In the genomic region with DNA sequence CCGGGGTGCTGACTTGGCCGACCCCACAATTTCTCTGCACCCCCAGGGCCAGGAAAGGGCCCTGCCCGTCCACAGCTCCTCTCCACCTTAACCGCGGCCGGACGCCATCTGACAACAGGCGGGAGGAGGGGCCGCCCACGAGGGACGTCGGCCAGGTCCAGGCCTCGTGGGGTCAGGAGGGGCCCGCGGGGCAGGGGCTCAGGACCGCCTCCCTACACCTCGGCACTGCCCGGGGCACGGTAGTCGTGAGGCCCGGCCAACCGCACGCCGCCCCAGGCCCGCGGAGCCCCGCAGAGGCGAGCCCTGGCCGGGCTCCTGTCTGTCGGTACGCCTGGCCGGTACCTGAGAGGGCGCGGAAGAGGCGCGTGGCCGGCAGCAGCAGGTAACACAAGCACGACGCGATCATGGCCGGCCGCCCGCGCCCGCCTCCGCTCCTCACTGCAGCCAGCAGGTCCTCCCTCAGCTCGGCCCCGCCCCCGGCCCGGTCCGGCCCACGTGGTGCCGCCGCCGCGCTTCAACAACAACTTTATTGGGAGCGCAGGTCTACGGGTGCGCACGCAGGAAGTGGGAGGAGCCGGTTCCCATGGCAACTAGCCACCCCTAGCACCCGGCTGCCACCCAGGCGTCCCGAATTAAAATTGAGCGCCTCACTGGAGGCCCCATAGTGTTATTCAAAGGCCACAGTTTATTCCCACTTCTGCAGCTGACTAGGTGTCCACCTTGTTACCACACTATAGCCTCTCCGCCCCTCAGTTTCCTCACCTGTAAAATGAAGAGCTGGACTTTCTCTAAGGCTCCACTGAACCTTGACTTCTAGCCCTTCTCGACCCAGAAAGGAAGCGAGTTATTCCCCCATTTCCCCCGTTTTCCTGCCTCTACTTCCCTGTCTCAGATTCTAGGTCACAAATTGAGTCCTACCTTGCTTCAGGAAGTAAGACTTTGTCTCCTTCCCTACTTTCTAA, we compare ENCODE assay signal across 8 cellular contexts. TPM values are rescaled to one million over a fixed set of nuclear protein-coding genes. Genes with fewer than 3 reads are reported as not detected.
DNase-seq lines count a peak whose midpoint lies in the region; ATAC-seq, FAIRE-seq and TF ChIP-seq lines count a peak whose summit lies in the region.

A gene with protein sequence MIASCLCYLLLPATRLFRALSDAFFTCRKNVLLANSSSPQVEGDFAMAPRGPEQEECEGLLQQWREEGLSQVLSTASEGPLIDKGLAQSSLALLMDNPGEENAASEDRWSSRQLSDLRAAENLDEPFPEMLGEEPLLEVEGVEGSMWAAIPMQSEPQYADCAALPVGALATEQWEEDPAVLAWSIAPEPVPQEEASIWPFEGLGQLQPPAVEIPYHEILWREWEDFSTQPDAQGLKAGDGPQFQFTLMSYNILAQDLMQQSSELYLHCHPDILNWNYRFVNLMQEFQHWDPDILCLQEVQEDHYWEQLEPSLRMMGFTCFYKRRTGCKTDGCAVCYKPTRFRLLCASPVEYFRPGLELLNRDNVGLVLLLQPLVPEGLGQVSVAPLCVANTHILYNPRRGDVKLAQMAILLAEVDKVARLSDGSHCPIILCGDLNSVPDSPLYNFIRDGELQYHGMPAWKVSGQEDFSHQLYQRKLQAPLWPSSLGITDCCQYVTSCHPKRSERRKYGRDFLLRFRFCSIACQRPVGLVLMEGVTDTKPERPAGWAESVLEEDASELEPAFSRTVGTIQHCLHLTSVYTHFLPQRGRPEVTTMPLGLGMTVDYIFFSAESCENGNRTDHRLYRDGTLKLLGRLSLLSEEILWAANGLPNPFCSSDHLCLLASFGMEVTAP (minus strand): TSS at position 461 of the 962 bp plus-strand sequence. CDS start 55 bp downstream, at position 406.

- ATAC-seq in HG02852 (IDR thresholded peaks at IDR 0.05; ENCODE audit: unreplicated experiment) (peak; percentile 84), pancreas (peak; percentile 89 to 94 (median 92))

- peak; percentile 72 for TF ChIP-seq POLR2A in GM12891 (IDR thresholded peaks at IDR 0.05; ENCODE audit: low read depth, low read length)
- peak in 1 of 2 donors; percentile 94 for TF ChIP-seq POLR2A in thyroid gland (IDR thresholded peaks at IDR 0.05)

- H3K9ac ChIP-seq in adipocyte (ENCODE audit: low read length) = peak within 1 kb of the TSS; percentile 82

- H3K27me3 ChIP-seq in adipocyte (replicated peaks; ENCODE audit: control insufficient read depth, insufficient read depth, low read length) (peaks cover 5% of the 10 kb centered on the region), cardiac muscle cell (no peaks in the 10 kb centered on the region), pancreas (no peaks in the 10 kb centered on the region), thyroid gland (no peaks in the 10 kb centered on the region)

- H3K9me3 ChIP-seq in adipocyte (ENCODE audit: control insufficient read depth, low read length) = no peaks in the 10 kb centered on the region
- no peaks in the 10 kb centered on the region for H3K9me3 ChIP-seq in cardiac muscle cell (ENCODE audit: low read depth)
- H3K9me3 ChIP-seq in pancreas = no peaks in the 10 kb centered on the region
- H3K9me3 ChIP-seq in thyroid gland = no peaks in the 10 kb centered on the region

- H3K36me3 ChIP-seq in adipocyte (ENCODE audit: control insufficient read depth, insufficient read depth, low read length, severe bottlenecking) (peaks cover 7% of the 10 kb centered on the region), cardiac muscle cell (peaks cover 9% of the 10 kb centered on the region), pancreas (peaks cover 0 to 12% (median 11%) of the 10 kb centered on the region in 3 donors), thyroid gland (peaks cover 0 to 6% of the 10 kb centered on the region in 2 donors)

- DNase-seq in GM12891 (ENCODE audit: insufficient read length, low spot score) (peak; percentile 80), NCI-H1436 treated with DMSO at 0.1 percent for 48 hours (lab: John Stamatoyannopoulos, UW) (peak; percentile 38), T follicular helper cell (ENCODE audit: low read depth) (peak; percentile 95), adipocyte (ENCODE audit: low read depth) (peak; percentile 97), cardiac muscle cell (ENCODE audit: low read depth in 1 of 2, low spot score in 1 of 2) (peak; percentile 94 to 98), pancreas (peak; percentile 96 to 100 (median 99)), thyroid gland (peak; percentile 98)

- FAIRE-seq in GM12891 (lab: Jason Lieb, UNC) (peak; percentile 99), pancreas (lab: Jason Lieb, UNC) (no peak)

- TF ChIP-seq CTCF in cardiac muscle cell (IDR thresholded peaks at IDR 0.05; ENCODE audit: low read depth, low read length) (no peak), pancreas (IDR thresholded peaks at IDR 0.05) (no peak), thyroid gland (IDR thresholded peaks at IDR 0.05) (no peak)

- H3K27ac ChIP-seq in cardiac muscle cell (peak within 1 kb of the TSS; percentile 77), pancreas (peak within 1 kb of the TSS; percentile 84 to 97 (median 93)), thyroid gland (peak within 1 kb of the TSS; percentile 61 to 96 (median 88))

- WGBS in pancreas, 2 donors = 3 to 4% methylated on average over 60 to 69 of the region's 69 CpGs
- WGBS in thyroid gland, 2 donors = 11 to 51% methylated on average over 6 to 22 of the region's 69 CpGs

- H3K4me1 ChIP-seq in adipocyte (ENCODE audit: control insufficient read depth, insufficient read depth, low read length) (peaks cover 16% of the 10 kb centered on the region), cardiac muscle cell (ENCODE audit: low read depth) (peaks cover 15% of the 10 kb centered on the region), pancreas (peaks cover 17 to 22% (median 19%) of the 10 kb centered on the region in 3 donors), thyroid gland (peaks cover 0 to 17% of the 10 kb centered on the region in 2 donors)

- H3K4me3 ChIP-seq in adipocyte (ENCODE audit: low read length) = peak within 1 kb of the TSS; percentile 87
- H3K4me3 ChIP-seq in cardiac muscle cell = peak within 1 kb of the TSS; percentile 60
- peak within 1 kb of the TSS; percentile 64 to 70 (median 68) for H3K4me3 ChIP-seq in pancreas
- peak within 1 kb of the TSS; percentile 31 to 77 (median 71) for H3K4me3 ChIP-seq in thyroid gland (replicated peaks in 1 of 3)

- intact Hi-C loops in pancreas (cut with DNase I) = no loop called here
- intact Hi-C loops in thyroid gland (cut with DNase I) = no loop called here

TF ChIP-seq in GM12891, 5 proteins besides CTCF, POLR2A, EP300 and RAD21:
- TF ChIP-seq SPI1 (IDR thresholded peaks at IDR 0.05; ENCODE audit: low read depth, low read length) (peak; percentile 19; the same call in 1 of the 2 replicates), TAF1 (IDR thresholded peaks at IDR 0.05; ENCODE audit: low read depth, low read length) (peak; percentile 36; the same call in 1 of the 2 replicates), POU2F2 (IDR thresholded peaks at IDR 0.05; ENCODE audit: low read depth, low read length) (peak; percentile 9; the same call in 1 of the 2 replicates), POLR2AphosphoS5 (IDR thresholded peaks at IDR 0.05; ENCODE audit: low read depth, low read length) (peak; percentile 73), PAX5 (IDR thresholded peaks at IDR 0.05; ENCODE audit: insufficient read depth, low read length, severe bottlenecking) (no peak)

RNA-seq across cellular contexts. Expression of the gene that starts here (rescaled TPM):
- polyA plus RNA-seq in GM12891 (2012; ENCODE audit: low read depth, missing spikeins) = 7.7 TPM
- total RNA-seq in cardiac muscle cell = 26.8 and 39.4 TPM in 2 replicates
- polyA plus RNA-seq in cardiac muscle cell = 29.4 and 35.8 TPM in 2 replicates
- total RNA-seq in pancreas = 10 to 100 TPM; 25.8 to 40.1 (median 32.4) TPM
- polyA plus RNA-seq in pancreas = 10 to 100 TPM; 28.9 to 30.6 TPM
- total RNA-seq in thyroid gland = 10 to 100 TPM; 14.5 to 26.0 (median 18.4) TPM

Comparison
In these comparisons a context has a peak if more than half of its experiments do, and no peak if none do; other contexts are left out.
1. Peak in every context shown above with its lines: DNase-seq, ATAC-seq, H3K4me3 ChIP-seq and H3K27ac ChIP-seq.
2. DNase-seq: peak in every context shown above with its lines; median percentile 99 in pancreas; 98 in thyroid gland; 97 in adipocyte; 96 in cardiac muscle cell; 95 in T follicular helper cell; 80 in GM12891; 38 in NCI-H1436 treated with DMSO at 0.1 percent for 48 hours.